ENCODE assay signal across 8 cellular contexts in the genomic region with DNA sequence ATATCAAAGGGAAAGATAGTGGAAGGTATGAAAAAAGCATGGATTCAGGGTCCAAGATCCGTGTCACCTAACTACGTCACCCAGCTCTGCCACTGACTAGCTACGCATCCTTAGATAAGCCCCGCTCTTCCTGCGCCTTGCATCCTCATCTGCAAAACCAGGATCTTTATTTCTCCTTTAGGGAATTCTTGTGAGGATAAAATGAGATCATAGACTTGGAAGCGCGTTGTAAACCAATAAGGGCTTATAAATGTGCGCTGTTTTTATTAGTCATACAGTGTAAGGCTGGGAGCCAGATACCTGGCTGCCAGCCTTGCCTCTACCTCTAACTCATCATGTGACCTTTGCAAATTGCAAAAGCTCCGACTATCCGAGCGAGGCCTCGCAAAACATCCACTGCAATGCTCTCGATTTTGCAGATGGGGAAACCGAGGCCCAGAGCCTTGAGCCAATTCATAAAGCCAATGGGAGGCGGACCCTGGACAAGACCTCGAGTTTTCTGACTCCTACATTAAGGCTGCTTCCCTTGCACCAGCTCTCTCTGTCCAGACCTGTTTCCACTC. TPM values are rescaled to one million over a fixed set of nuclear protein-coding genes. Genes with fewer than 3 reads are reported as not detected.
DNase-seq lines count a peak whose midpoint lies in the region; ATAC-seq and TF ChIP-seq lines count a peak whose summit lies in the region.

No MANE protein-coding gene starts in this region.

- CTCF ChIA-PET in GM10248 (lab: Yijun Ruan, JAX) = interaction anchor here (0.8 to 14.0 kb wide), 10 partner anchors 9 to 142 kb away, joined by 3 to 157 read pairs (median 16); a partner anchor contains a TSS

- POLR2A ChIA-PET in GM10248 (lab: Yijun Ruan, JAX) = interaction anchor here (0.6 kb wide), 1 partner anchor 45 kb away, joined by 4 read pairs; no protein-coding TSS in a partner anchor

- H3K27ac Mint-ChIP-seq in T-helper 2 cell treated with Interferon-gamma antibody and Interleukin-4, amounts not matched to agents 5 μg/mL and 100 μg/mL, for 36 hours = peak overlapping the region; percentile 91
- H3K27ac Mint-ChIP-seq in neural crest cell (ENCODE audit: unreplicated experiment) = peak overlapping the region; percentile 40

- ATAC-seq in GM18907 (IDR thresholded peaks at IDR 0.05; ENCODE audit: unreplicated experiment) (no peak), GM19455 (IDR thresholded peaks at IDR 0.05; ENCODE audit: unreplicated experiment) (no peak)

- DNase-seq in stimulated activated CD4-positive, alpha-beta T cell treated with anti-CD3 and anti-CD28 coated beads, Interleukin-15, amount 100 ng/mL, for 24 hours = peak; percentile 33
- DNase-seq in stimulated activated CD4-positive, alpha-beta T cell treated with anti-CD3 and anti-CD28 coated beads, Interleukin-4, amount 100 ng/mL, for 1 hour = no peak
- DNase-seq in T-helper 2 cell treated with Interferon-gamma antibody and Interleukin-4, amounts not matched to agents 5 μg/mL and 100 μg/mL, for 36 hours (ENCODE audit: low spot score) = peak; percentile 15
- DNase-seq in epithelial cell of prostate (ENCODE audit: low read depth, low spot score) = no peak
- no peak for DNase-seq in neural crest cell (ENCODE audit: low read depth, low spot score)
- DNase-seq in GM10248 (ENCODE audit: extremely low spot score) = no peak

- peak overlapping the region; percentile 93 for H3K4me3 Mint-ChIP-seq in T-helper 2 cell treated with Interferon-gamma antibody and Interleukin-4, amounts not matched to agents 5 μg/mL and 100 μg/mL, for 36 hours
- H3K4me3 Mint-ChIP-seq in neural crest cell = peak overlapping the region; percentile 94

- H3K4me1 Mint-ChIP-seq in T-helper 2 cell treated with Interferon-gamma antibody and Interleukin-4, amounts not matched to agents 5 μg/mL and 100 μg/mL, for 36 hours (ENCODE audit: low read depth) = peaks cover 26% of the 10 kb centered on the region
- H3K4me1 Mint-ChIP-seq in neural crest cell = peaks cover 28% of the 10 kb centered on the region

- H3K27ac ChIP-seq in epithelial cell of prostate = peak overlapping the region; percentile 90

- H3K9me3 Mint-ChIP-seq in T-helper 2 cell treated with Interferon-gamma antibody and Interleukin-4, amounts not matched to agents 5 μg/mL and 100 μg/mL, for 36 hours = no peaks in the 10 kb centered on the region
- no peaks in the 10 kb centered on the region for H3K9me3 Mint-ChIP-seq in neural crest cell

- peaks cover 31% of the 10 kb centered on the region for H3K36me3 Mint-ChIP-seq in T-helper 2 cell treated with Interferon-gamma antibody and Interleukin-4, amounts not matched to agents 5 μg/mL and 100 μg/mL, for 36 hours (ENCODE audit: low read depth)
- H3K36me3 Mint-ChIP-seq in neural crest cell (ENCODE audit: low read depth) = no peaks in the 10 kb centered on the region

- peaks cover 15% of the 10 kb centered on the region for H3K27me3 Mint-ChIP-seq in T-helper 2 cell treated with Interferon-gamma antibody and Interleukin-4, amounts not matched to agents 5 μg/mL and 100 μg/mL, for 36 hours (ENCODE audit: low read depth)
- peaks cover 33% of the 10 kb centered on the region for H3K27me3 Mint-ChIP-seq in neural crest cell (ENCODE audit: low read depth)

- TF ChIP-seq CTCF in neural crest cell (conservative IDR thresholded peaks at IDR 0.05) (no peak), GM10248 (IDR thresholded peaks at IDR 0.05; ENCODE audit: control extremely low read depth, extremely low read depth, low read depth, missing control alignments) (no peak)

RNA-seq across cellular contexts. Expression of a gene that starts 0.8 kb away (rescaled TPM):
- total RNA-seq in neural crest cell = 183 and 189 TPM in 2 replicates

RNA-seq across cellular contexts. Expression of a gene that starts 8.3 kb away (rescaled TPM):
- 64.4 and 65.6 TPM in 2 replicates for total RNA-seq in neural crest cell

RNA-seq across cellular contexts. Expression of a gene that starts 18.6 kb away (rescaled TPM):
- 195 and 216 TPM in 2 replicates for total RNA-seq in neural crest cell

RNA-seq across cellular contexts. Expression of a gene that starts 38.3 kb away (rescaled TPM):
- not detected in 2 replicates for total RNA-seq in neural crest cell

RNA-seq across cellular contexts. Expression of a gene that starts 46.3 kb away (rescaled TPM):
- 7.4 and 10.4 TPM in 2 replicates for total RNA-seq in neural crest cell

Comparison
In these comparisons a context has a peak if more than half of its experiments do, and no peak if none do; other contexts are left out.
1. DNase-seq: peak in stimulated activated CD4-positive, alpha-beta T cell treated with anti-CD3 and anti-CD28 coated beads, Interleukin-15, amount 100 ng/mL, for 24 hours (single experiment) and T-helper 2 cell treated with Interferon-gamma antibody and Interleukin-4, amounts not matched to agents 5 μg/mL and 100 μg/mL, for 36 hours (single experiment); none in stimulated activated CD4-positive, alpha-beta T cell treated with anti-CD3 and anti-CD28 coated beads, Interleukin-4, amount 100 ng/mL, for 1 hour (single experiment), epithelial cell of prostate (single experiment), neural crest cell (single experiment) and GM10248 (single experiment).